20 cellular contexts compared by ENCODE assay signal in the genomic region with DNA sequence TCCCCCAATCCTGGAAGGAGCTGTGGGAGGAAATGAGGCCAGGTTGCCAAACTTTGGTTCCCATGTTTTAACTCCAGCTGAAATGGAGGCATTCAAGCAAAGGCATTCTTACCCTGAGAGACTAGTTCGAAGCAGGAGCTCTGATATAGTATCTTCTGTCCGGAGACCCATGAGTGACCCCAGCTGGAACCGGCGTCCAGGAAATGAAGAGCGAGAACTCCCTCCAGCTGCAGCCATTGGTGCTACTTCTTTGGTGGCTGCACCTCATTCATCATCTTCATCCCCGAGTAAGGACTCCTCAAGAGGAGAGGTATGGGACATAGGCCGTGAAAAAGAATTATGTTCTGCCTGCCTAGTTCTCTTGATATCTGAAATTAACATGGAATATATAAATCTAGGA.
DNase-seq lines count a peak whose midpoint lies in the region; ATAC-seq and TF ChIP-seq lines count a peak whose summit lies in the region.
"Had no signal": no experiment of that assay in that cellular context is flagged by ENCODE, and none has a peak within 500 bp of the region (broad histone marks: within the 10 kb centered on the region; RNA-seq: fewer than 3 reads in every experiment).

No MANE protein-coding gene starts in this region.

- CTCF ChIA-PET in mammary epithelial cell (lab: Charles Lee; ENCODE audit: low non-redundant PET) (no interaction called here), MCF 10A (lab: Yijun Ruan, JAX) (no interaction called here), OCI-LY7 (lab: Charles Lee; ENCODE audit: unreplicated experiment) (no interaction called here)

- H3K36me3 Mint-ChIP-seq in MCF 10A (ENCODE audit: insufficient read depth, unreplicated experiment) (peaks cover 80% of the 10 kb centered on the region), endodermal cell (ENCODE audit: low read depth) (peaks cover 58% of the 10 kb centered on the region), progenitor cell of endocrine pancreas (ENCODE audit: insufficient read depth) (peaks cover 21% of the 10 kb centered on the region)

- no peaks in the 10 kb centered on the region for H3K9me3 ChIP-seq in mammary epithelial cell (replicated peaks; ENCODE audit: insufficient read depth, low read length)
- no peaks in the 10 kb centered on the region for H3K9me3 ChIP-seq in OCI-LY7 (ENCODE audit: low read length)
- H3K9me3 ChIP-seq in endodermal cell (ENCODE audit: control insufficient read depth, low read length): no peaks in the 10 kb centered on the region
- H3K9me3 ChIP-seq: BLaER1 treated with 17β-estradiol and CSF1 and Interleukin-3, amounts not matched to agents 10 nM and 100 nM; HAP-1; SJSA1 had no signal

- H3K4me3 Mint-ChIP-seq in MCF 10A (ENCODE audit: unreplicated experiment) (no peak overlapping the region), endodermal cell (no peak overlapping the region), progenitor cell of endocrine pancreas (ENCODE audit: low read depth) (no peak overlapping the region)

- H3K36me3 ChIP-seq in mammary epithelial cell (ENCODE audit: insufficient read depth, low read length) (peaks cover 22% of the 10 kb centered on the region), OCI-LY7 (ENCODE audit: insufficient read depth, low read length) (peaks cover 63% of the 10 kb centered on the region), endodermal cell (ENCODE audit: control insufficient read depth, insufficient read depth, low read length) (peaks cover 71% of the 10 kb centered on the region)

- H3K27ac ChIP-seq in mammary epithelial cell (ENCODE audit: insufficient read depth, low read depth, low read length) (no peak overlapping the region), OCI-LY7 (ENCODE audit: low read depth, low read length, poor library complexity, severe bottlenecking) (no peak overlapping the region), endodermal cell (ENCODE audit: low read depth, low read length) (no peak overlapping the region)
- H3K27ac ChIP-seq: PC-9, SJSA1 had no signal

- no peak overlapping the region for H3K4me3 ChIP-seq in mammary epithelial cell (replicated peaks in 1 of 3; ENCODE audit: insufficient read depth in 1 of 3, low read depth in 2 of 3, low read length in 3 of 3)
- H3K4me3 ChIP-seq in OCI-LY7 (ENCODE audit: low read depth, low read length, poor library complexity, severe bottlenecking): no peak overlapping the region
- H3K4me3 ChIP-seq in endodermal cell (ENCODE audit: low read length): no peak overlapping the region
- H3K4me3 ChIP-seq: BLaER1 treated with 17β-estradiol and CSF1 and Interleukin-3, amounts not matched to agents 10 nM and 100 nM; HAP-1; PC-9; SJSA1 had no signal

- DNase-seq in mammary epithelial cell (no peak), MCF 10A (ENCODE audit: unreplicated experiment) (no peak), OCI-LY7 (ENCODE audit: low spot score) (no peak), endodermal cell (peak; percentile 46), progenitor cell of endocrine pancreas (ENCODE audit: low spot score, unreplicated experiment) (no peak), middle frontal gyrus (ENCODE audit: extremely low spot score, low spot score) (no peak)
- DNase-seq: DMS153, EL, KG1, NCI-H1048, NCI-H146, NCI-H2081, NCI-H510A, NCI-H774, PC-9 had no signal

- H3K27me3 Mint-ChIP-seq in MCF 10A (ENCODE audit: insufficient read depth, unreplicated experiment) (no peaks in the 10 kb centered on the region), endodermal cell (ENCODE audit: insufficient read depth) (no peaks in the 10 kb centered on the region), progenitor cell of endocrine pancreas (no peaks in the 10 kb centered on the region)

- no peaks in the 10 kb centered on the region for H3K9me3 Mint-ChIP-seq in MCF 10A (ENCODE audit: unreplicated experiment)
- H3K9me3 Mint-ChIP-seq in endodermal cell: no peaks in the 10 kb centered on the region
- no peaks in the 10 kb centered on the region for H3K9me3 Mint-ChIP-seq in progenitor cell of endocrine pancreas (ENCODE audit: low read depth)

- H3K9me2 ChIP-seq in OCI-LY7 (ENCODE audit: insufficient read depth, low read length): no peaks in the 10 kb centered on the region

- no peak for ATAC-seq in GM18861 (IDR thresholded peaks at IDR 0.05; ENCODE audit: unreplicated experiment)
- no peak for ATAC-seq in HG03108 (IDR thresholded peaks at IDR 0.05; ENCODE audit: unreplicated experiment)

- intact Hi-C loops in mammary epithelial cell (cut with micrococcal nuclease): no loop called here
- intact Hi-C loops in MCF 10A (cut with micrococcal nuclease): no loop called here
- intact Hi-C loops in OCI-LY7 (cut with micrococcal nuclease; ENCODE audit: unreplicated experiment): no loop called here

- H3K4me1 Mint-ChIP-seq in MCF 10A (ENCODE audit: insufficient read depth, unreplicated experiment): no peaks in the 10 kb centered on the region
- no peaks in the 10 kb centered on the region for H3K4me1 Mint-ChIP-seq in endodermal cell
- H3K4me1 Mint-ChIP-seq in progenitor cell of endocrine pancreas (ENCODE audit: low read depth): no peaks in the 10 kb centered on the region

- BruUV-seq in mammary epithelial cell (replicated peaks; lab: Mats Ljungman, UMichigan): TSS peak; percentile 16
- BruUV-seq in MCF 10A (replicated peaks; lab: Mats Ljungman, UMichigan): no TSS peak
- no TSS peak for BruUV-seq in OCI-LY7 (replicated peaks; lab: Mats Ljungman, UMichigan)

- in situ Hi-C loops in mammary epithelial cell (cut with MboI; ENCODE audit: low sequenced_read_pairs in 2 of 2): no loop called here

- H2AFZ ChIP-seq in mammary epithelial cell (ENCODE audit: low read depth, low read length) (no peak overlapping the region), OCI-LY7 (ENCODE audit: low read length) (no peak overlapping the region)
- H2AFZ ChIP-seq: PC-9 had no signal

- H3K27me3 ChIP-seq in mammary epithelial cell (ENCODE audit: insufficient read depth, low read length) (no peaks in the 10 kb centered on the region), endodermal cell (ENCODE audit: control insufficient read depth, insufficient read depth, low read length, poor library complexity, severe bottlenecking) (no peaks in the 10 kb centered on the region)
- H3K27me3 ChIP-seq: BLaER1 treated with 17β-estradiol and CSF1 and Interleukin-3, amounts not matched to agents 10 nM and 100 nM; SJSA1 had no signal

- H4K20me1 ChIP-seq in mammary epithelial cell (ENCODE audit: insufficient read depth, low read length) (no peaks in the 10 kb centered on the region), OCI-LY7 (ENCODE audit: insufficient read depth, low read length) (no peaks in the 10 kb centered on the region)

- H3K4me2 ChIP-seq in mammary epithelial cell (ENCODE audit: insufficient read depth, low read depth, low read length): no peak overlapping the region
- no peak overlapping the region for H3K4me2 ChIP-seq in OCI-LY7 (ENCODE audit: low read length)
- H3K4me2 ChIP-seq: BLaER1 treated with 17β-estradiol and CSF1 and Interleukin-3, amounts not matched to agents 10 nM and 100 nM; PC-9 had no signal

- WGBS in mammary epithelial cell (ENCODE audit: low coverage, missing lambda C conversion rate): 86% methylated on average over 6 of the region's 7 CpGs
- WGBS in endodermal cell (ENCODE audit: insufficient coverage in 1 of 2, insufficient read length in 1 of 2), 2 experiments: 70 to 97% methylated on average over 4 to 7 of the region's 7 CpGs

- H3K4me1 ChIP-seq in mammary epithelial cell (ENCODE audit: insufficient read depth, low read length): no peaks in the 10 kb centered on the region
- H3K4me1 ChIP-seq in OCI-LY7 (ENCODE audit: insufficient read depth, low read length, poor library complexity, severe bottlenecking): no peaks in the 10 kb centered on the region
- H3K4me1 ChIP-seq in endodermal cell (ENCODE audit: control insufficient read depth, insufficient read depth, low read length): peaks cover under 1% of the 10 kb centered on the region
- H3K4me1 ChIP-seq: HAP-1 had no signal

- POLR2A ChIA-PET in MCF 10A (lab: Yijun Ruan, JAX): interaction anchor here (0.6 kb wide), 1 partner anchor 148 kb away, joined by 3 read pairs; no protein-coding TSS in a partner anchor
- POLR2A ChIA-PET in OCI-LY7 (lab: Charles Lee): no interaction called here

- TF ChIP-seq CTCF in mammary epithelial cell (conservative IDR thresholded peaks at IDR 0.05 in 1 of 2, IDR thresholded peaks at IDR 0.05 in 1 of 2; ENCODE audit: extremely low read depth in 1 of 2, insufficient read depth in 1 of 2, low read depth in 1 of 2, low read length in 2 of 2): no peak
- no peak for TF ChIP-seq CTCF in MCF 10A (IDR thresholded peaks at IDR 0.05; ENCODE audit: unreplicated experiment)
- 0 out of 2 replicates have a peak, but pooled peaks have one; percentile 17 for TF ChIP-seq CTCF in OCI-LY7 (conservative IDR thresholded peaks at IDR 0.05; ENCODE audit: low read length)
- TF ChIP-seq CTCF in endodermal cell (conservative IDR thresholded peaks at IDR 0.05): peak; percentile 50
- peak; percentile 10 for TF ChIP-seq CTCF in progenitor cell of endocrine pancreas (IDR thresholded peaks at IDR 0.05; ENCODE audit: unreplicated experiment)

- H3K9ac ChIP-seq in mammary epithelial cell (ENCODE audit: insufficient read depth, low read length) (no peak overlapping the region), endodermal cell (ENCODE audit: extremely low read depth, low read length, poor library complexity, severe bottlenecking) (no peak overlapping the region)
- H3K9ac ChIP-seq: BLaER1 treated with 17β-estradiol and CSF1 and Interleukin-3, amounts not matched to agents 10 nM and 100 nM had no signal

- dilution Hi-C loops in mammary epithelial cell (cut with HindIII; ENCODE audit: low sequenced_read_pairs): no loop called here

- H3K27ac Mint-ChIP-seq in MCF 10A (ENCODE audit: low read depth, unreplicated experiment): no peak overlapping the region
- H3K27ac Mint-ChIP-seq in endodermal cell: peak overlapping the region; percentile 83
- no peak overlapping the region for H3K27ac Mint-ChIP-seq in progenitor cell of endocrine pancreas

- H3K79me2 ChIP-seq in mammary epithelial cell (ENCODE audit: insufficient read depth, low read length) (no peaks in the 10 kb centered on the region), OCI-LY7 (ENCODE audit: insufficient read depth, low read depth, low read length) (no peaks in the 10 kb centered on the region)

Comparison
In these comparisons a context has a peak if more than half of its experiments do, and no peak if none do; other contexts are left out.
1. CTCF ChIP-seq: peak in OCI-LY7 (single experiment), endodermal cell (single experiment) and progenitor cell of endocrine pancreas (single experiment); none in mammary epithelial cell (0 of 2) and MCF 10A (single experiment).